Comparison of ENCODE assay signal across 1 cellular context in the genomic region with DNA sequence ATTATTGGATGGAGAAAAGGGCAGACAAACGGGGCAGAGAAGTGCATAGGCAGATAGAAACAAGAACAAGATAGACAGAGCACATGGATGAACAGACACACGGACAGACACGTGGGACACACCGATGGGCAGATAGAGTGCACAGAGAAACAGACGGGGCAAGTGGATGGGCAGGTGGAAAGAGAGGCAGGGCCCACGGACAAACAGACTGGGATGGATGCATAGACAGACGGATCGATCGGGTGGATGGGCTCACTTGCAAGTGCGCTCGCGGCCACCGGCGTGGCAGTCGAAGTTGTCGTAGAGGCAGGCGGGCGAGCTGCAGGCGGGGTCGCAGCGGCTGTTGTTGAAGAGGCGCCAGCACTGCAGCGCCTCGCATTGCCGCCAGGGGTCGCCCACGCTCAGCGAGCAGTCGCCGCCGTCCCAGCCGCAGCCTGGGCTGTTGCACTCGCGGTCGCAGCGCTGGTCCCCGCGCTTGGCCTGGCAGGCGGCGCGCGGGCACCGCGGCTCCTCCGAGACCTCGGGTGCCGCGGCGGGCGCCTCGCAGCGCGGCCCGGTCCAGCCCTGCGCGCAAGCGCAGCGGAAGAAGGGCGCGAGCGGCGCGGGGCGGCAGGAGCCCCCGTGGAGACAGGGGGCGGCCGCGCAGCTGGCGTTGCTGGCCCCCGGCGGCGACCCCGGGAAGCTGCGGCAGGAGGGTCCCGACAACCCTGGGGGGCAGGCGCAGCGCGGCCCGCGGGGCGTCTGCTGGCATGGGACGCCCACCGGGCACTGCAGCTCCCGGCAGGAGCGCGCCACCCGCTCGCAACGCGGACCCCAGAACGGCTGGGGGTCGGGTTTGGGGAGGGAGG.
TF ChIP-seq lines count a peak whose summit lies in the region.

No MANE protein-coding gene starts in this region.

TF ChIP-seq in K562, 482 proteins besides CTCF, POLR2A, EP300 and RAD21 (continued from another document and continues in another):
- TF ChIP-seq STAT6 (CRISPR knock-in tag; IDR thresholded peaks at IDR 0.05), result no peak
- no peak for TF ChIP-seq NELFE (IDR thresholded peaks at IDR 0.05; ENCODE audit: insufficient read depth, insufficient read length)
- peak in 1 of 2 experiments; percentile 71; a peak in 1 of 4 replicates for TF ChIP-seq NONO (IDR thresholded peaks at IDR 0.05; ENCODE audit: low read depth in 2 of 2, low read length in 1 of 2)
- TF ChIP-seq MBD2 (IDR thresholded peaks at IDR 0.05; ENCODE audit: borderline replicate concordance, low read depth), result no peak
- no peak for TF ChIP-seq HLTF (IDR thresholded peaks at IDR 0.05)
- no peak for TF ChIP-seq LEF1 (IDR thresholded peaks at IDR 0.05)
- TF ChIP-seq, protein P1, sequence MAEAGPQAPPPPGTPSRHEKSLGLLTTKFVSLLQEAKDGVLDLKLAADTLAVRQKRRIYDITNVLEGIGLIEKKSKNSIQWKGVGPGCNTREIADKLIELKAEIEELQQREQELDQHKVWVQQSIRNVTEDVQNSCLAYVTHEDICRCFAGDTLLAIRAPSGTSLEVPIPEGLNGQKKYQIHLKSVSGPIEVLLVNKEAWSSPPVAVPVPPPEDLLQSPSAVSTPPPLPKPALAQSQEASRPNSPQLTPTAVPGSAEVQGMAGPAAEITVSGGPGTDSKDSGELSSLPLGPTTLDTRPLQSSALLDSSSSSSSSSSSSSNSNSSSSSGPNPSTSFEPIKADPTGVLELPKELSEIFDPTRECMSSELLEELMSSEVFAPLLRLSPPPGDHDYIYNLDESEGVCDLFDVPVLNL (CRISPR knock-in tag; IDR thresholded peaks at IDR 0.05; ENCODE audit: low read depth), result no peak
- no peak for TF ChIP-seq HDAC3 (IDR thresholded peaks at IDR 0.05; ENCODE audit: borderline replicate concordance, partially characterized antibody)
- TF ChIP-seq CCAR2 (IDR thresholded peaks at IDR 0.05; ENCODE audit: low read depth, low read length), result no peak
- no peak for TF ChIP-seq EWSR1 (IDR thresholded peaks at IDR 0.05; ENCODE audit: borderline replicate concordance, low read depth, partially characterized antibody)
- TF ChIP-seq SMAD2 (IDR thresholded peaks at IDR 0.05; ENCODE audit: low read depth, low read length), result no peak
- TF ChIP-seq MYC (IDR thresholded peaks at IDR 0.05; ENCODE audit: low read depth, low read length), result peak; percentile 41; the same call in 1 of the 2 replicates
- no peak for TF ChIP-seq MYC (CRISPR knock-in tag; IDR thresholded peaks at IDR 0.05; ENCODE audit: borderline replicate concordance, low read depth)
- TF ChIP-seq SRSF7 (optimal IDR thresholded peaks at IDR 0.05; ENCODE audit: low read depth, low read length), result no peak
- TF ChIP-seq ARNT (IDR thresholded peaks at IDR 0.05), result no peak
- TF ChIP-seq AFF1 (IDR thresholded peaks at IDR 0.05; ENCODE audit: low read depth in 1 of 2, partially characterized antibody in 2 of 2), result no peak
- peak; percentile 94 for TF ChIP-seq RB1 (IDR thresholded peaks at IDR 0.05; ENCODE audit: low read depth)
- TF ChIP-seq ELF4 (CRISPR knock-in tag; IDR thresholded peaks at IDR 0.05), result no peak
- no peak for TF ChIP-seq SP1 (CRISPR knock-in tag; IDR thresholded peaks at IDR 0.05)
- no peak for TF ChIP-seq MTF1 (CRISPR knock-in tag; IDR thresholded peaks at IDR 0.05; ENCODE audit: borderline replicate concordance)
- TF ChIP-seq LCOR (CRISPR knock-in tag; IDR thresholded peaks at IDR 0.05), result no peak
- no peak for TF ChIP-seq HMBOX1 (IDR thresholded peaks at IDR 0.05)
- TF ChIP-seq HDAC8 (tag; IDR thresholded peaks at IDR 0.05), result no peak
- TF ChIP-seq PML (IDR thresholded peaks at IDR 0.05; ENCODE audit: low read length), result no peak
- peak; percentile 27; the same call in 1 of the 2 replicates for TF ChIP-seq CREB3L1 (IDR thresholded peaks at IDR 0.05; ENCODE audit: borderline replicate concordance, low read depth)
- TF ChIP-seq, protein P2, sequence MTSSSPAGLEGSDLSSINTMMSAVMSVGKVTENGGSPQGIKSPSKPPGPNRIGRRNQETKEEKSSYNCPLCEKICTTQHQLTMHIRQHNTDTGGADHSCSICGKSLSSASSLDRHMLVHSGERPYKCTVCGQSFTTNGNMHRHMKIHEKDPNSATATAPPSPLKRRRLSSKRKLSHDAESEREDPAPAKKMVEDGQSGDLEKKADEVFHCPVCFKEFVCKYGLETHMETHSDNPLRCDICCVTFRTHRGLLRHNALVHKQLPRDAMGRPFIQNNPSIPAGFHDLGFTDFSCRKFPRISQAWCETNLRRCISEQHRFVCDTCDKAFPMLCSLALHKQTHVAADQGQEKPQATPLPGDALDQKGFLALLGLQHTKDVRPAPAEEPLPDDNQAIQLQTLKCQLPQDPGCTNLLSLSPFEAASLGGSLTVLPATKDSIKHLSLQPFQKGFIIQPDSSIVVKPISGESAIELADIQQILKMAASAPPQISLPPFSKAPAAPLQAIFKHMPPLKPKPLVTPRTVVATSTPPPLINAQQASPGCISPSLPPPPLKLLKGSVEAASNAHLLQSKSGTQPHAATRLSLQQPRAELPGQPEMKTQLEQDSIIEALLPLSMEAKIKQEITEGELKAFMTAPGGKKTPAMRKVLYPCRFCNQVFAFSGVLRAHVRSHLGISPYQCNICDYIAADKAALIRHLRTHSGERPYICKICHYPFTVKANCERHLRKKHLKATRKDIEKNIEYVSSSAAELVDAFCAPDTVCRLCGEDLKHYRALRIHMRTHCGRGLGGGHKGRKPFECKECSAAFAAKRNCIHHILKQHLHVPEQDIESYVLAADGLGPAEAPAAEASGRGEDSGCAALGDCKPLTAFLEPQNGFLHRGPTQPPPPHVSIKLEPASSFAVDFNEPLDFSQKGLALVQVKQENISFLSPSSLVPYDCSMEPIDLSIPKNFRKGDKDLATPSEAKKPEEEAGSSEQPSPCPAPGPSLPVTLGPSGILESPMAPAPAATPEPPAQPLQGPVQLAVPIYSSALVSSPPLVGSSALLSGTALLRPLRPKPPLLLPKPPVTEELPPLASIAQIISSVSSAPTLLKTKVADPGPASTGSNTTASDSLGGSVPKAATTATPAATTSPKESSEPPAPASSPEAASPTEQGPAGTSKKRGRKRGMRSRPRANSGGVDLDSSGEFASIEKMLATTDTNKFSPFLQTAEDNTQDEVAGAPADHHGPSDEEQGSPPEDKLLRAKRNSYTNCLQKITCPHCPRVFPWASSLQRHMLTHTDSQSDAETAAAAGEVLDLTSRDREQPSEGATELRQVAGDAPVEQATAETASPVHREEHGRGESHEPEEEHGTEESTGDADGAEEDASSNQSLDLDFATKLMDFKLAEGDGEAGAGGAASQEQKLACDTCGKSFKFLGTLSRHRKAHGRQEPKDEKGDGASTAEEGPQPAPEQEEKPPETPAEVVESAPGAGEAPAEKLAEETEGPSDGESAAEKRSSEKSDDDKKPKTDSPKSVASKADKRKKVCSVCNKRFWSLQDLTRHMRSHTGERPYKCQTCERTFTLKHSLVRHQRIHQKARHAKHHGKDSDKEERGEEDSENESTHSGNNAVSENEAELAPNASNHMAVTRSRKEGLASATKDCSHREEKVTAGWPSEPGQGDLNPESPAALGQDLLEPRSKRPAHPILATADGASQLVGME (CRISPR knock-in tag; IDR thresholded peaks at IDR 0.05), result no peak
- no peak for TF ChIP-seq NR2F6 (CRISPR knock-in tag; IDR thresholded peaks at IDR 0.05)
- no peak for TF ChIP-seq HNRNPH1 (optimal IDR thresholded peaks at IDR 0.05; ENCODE audit: low read depth, low read length)
- no peak for TF ChIP-seq ZNF77 (CRISPR knock-in tag; IDR thresholded peaks at IDR 0.05)
- TF ChIP-seq, protein P3, sequence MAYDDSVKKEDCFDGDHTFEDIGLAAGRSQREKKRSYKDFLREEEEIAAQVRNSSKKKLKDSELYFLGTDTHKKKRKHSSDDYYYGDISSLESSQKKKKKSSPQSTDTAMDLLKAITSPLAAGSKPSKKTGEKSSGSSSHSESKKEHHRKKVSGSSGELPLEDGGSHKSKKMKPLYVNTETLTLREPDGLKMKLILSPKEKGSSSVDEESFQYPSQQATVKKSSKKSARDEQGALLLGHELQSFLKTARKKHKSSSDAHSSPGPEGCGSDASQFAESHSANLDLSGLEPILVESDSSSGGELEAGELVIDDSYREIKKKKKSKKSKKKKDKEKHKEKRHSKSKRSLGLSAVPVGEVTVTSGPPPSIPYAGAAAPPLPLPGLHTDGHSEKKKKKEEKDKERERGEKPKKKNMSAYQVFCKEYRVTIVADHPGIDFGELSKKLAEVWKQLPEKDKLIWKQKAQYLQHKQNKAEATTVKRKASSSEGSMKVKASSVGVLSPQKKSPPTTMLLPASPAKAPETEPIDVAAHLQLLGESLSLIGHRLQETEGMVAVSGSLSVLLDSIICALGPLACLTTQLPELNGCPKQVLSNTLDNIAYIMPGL (CRISPR knock-in tag; IDR thresholded peaks at IDR 0.05), result no peak
- no peak for TF ChIP-seq ZBTB1 (CRISPR knock-in tag; IDR thresholded peaks at IDR 0.05; ENCODE audit: borderline replicate concordance, low read depth)
- TF ChIP-seq, protein P4, sequence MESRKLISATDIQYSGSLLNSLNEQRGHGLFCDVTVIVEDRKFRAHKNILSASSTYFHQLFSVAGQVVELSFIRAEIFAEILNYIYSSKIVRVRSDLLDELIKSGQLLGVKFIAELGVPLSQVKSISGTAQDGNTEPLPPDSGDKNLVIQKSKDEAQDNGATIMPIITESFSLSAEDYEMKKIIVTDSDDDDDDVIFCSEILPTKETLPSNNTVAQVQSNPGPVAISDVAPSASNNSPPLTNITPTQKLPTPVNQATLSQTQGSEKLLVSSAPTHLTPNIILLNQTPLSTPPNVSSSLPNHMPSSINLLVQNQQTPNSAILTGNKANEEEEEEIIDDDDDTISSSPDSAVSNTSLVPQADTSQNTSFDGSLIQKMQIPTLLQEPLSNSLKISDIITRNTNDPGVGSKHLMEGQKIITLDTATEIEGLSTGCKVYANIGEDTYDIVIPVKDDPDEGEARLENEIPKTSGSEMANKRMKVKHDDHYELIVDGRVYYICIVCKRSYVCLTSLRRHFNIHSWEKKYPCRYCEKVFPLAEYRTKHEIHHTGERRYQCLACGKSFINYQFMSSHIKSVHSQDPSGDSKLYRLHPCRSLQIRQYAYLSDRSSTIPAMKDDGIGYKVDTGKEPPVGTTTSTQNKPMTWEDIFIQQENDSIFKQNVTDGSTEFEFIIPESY (CRISPR knock-in tag; IDR thresholded peaks at IDR 0.05), result peak; percentile 71; the same call in 1 of the 2 replicates
- no peak for TF ChIP-seq ZNF408 (CRISPR knock-in tag; IDR thresholded peaks at IDR 0.05; ENCODE audit: low read depth)
- no peak for TF ChIP-seq ESRRB (CRISPR knock-in tag; IDR thresholded peaks at IDR 0.05; ENCODE audit: borderline replicate concordance)
- TF ChIP-seq GATAD2A (IDR thresholded peaks at IDR 0.05), result no peak
- TF ChIP-seq ZFX (CRISPR knock-in tag; IDR thresholded peaks at IDR 0.05), result no peak
- TF ChIP-seq ZNF75A (CRISPR knock-in tag; IDR thresholded peaks at IDR 0.05), result no peak
